9 cellular contexts compared by ENCODE assay signal in the genomic region with DNA sequence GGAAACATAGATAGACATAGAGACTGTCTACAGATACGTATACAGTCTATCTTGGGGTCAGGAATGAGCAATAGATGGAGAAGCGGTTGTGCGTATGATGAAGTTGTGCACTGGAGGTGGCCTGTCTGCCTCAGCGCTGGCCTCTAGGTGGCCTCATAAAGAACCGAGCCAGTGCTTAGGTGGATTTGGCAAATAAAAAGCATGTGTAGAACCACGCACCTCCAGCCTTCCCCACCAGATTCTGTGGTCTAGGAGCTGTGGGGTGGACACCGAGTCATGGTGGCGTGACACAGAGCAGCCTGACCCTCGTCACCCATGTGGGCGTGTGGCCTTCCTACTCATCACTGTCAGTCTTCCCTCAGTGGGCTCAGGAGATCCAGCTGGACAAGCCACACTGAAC. TPM values are rescaled to one million over a fixed set of nuclear protein-coding genes. Genes with fewer than 3 reads are reported as not detected.
A peak's percentile ranks its signal among the peaks of the same experiment; 100 is the strongest.
DNase-seq lines count a peak whose midpoint lies in the region; ATAC-seq and TF ChIP-seq lines count a peak whose summit lies in the region.
"Had no signal": no experiment of that assay in that cellular context is flagged by ENCODE, and none has a peak within 500 bp of the region (broad histone marks: within the 10 kb centered on the region; RNA-seq: fewer than 3 reads in every experiment).

No MANE protein-coding gene starts in this region.

- intact Hi-C loops in naive thymus-derived CD4-positive, alpha-beta T cell (cut with micrococcal nuclease): no loop called here

- H3K36me3 ChIP-seq in naive thymus-derived CD4-positive, alpha-beta T cell (ENCODE audit: control insufficient read depth in 2 of 3, insufficient read depth in 3 of 3, low read length in 3 of 3): peaks cover 0 to 26% (median 4%) of the 10 kb centered on the region in 3 experiments

- H3K9me3 Mint-ChIP-seq in naive thymus-derived CD4-positive, alpha-beta T cell: no peaks in the 10 kb centered on the region

- in situ Hi-C loops in astrocyte of the cerebellum (cut with HindIII; ENCODE audit: low sequenced_read_pairs): no loop called here

- H3K27me3 Mint-ChIP-seq in naive thymus-derived CD4-positive, alpha-beta T cell: no peaks in the 10 kb centered on the region

- H3K4me1 ChIP-seq in naive thymus-derived CD4-positive, alpha-beta T cell (ENCODE audit: control insufficient read depth in 2 of 2, insufficient read depth in 2 of 2, low read length in 2 of 2): peaks cover 31 to 46% of the 10 kb centered on the region in 2 donors

- DNase-seq in NCI-H146 (lab: John Stamatoyannopoulos, UW): peak; percentile 25
- no peak for DNase-seq in NCI-H146 treated with DMSO at 0.1 percent for 48 hours (lab: John Stamatoyannopoulos, UW; ENCODE audit: unreplicated experiment)
- peak; percentile 39 for DNase-seq in NCI-H2196 treated with DMSO at 0.1 percent for 48 hours (lab: John Stamatoyannopoulos, UW; ENCODE audit: unreplicated experiment)
- no peak for DNase-seq in astrocyte of the cerebellum (ENCODE audit: low read depth)
- DNase-seq in naive thymus-derived CD4-positive, alpha-beta T cell: peak in 4 of 9 donors; percentile 21 to 56 (median 40)
- DNase-seq in NCI-H1105 treated with DMSO at 0.1 percent for 48 hours (lab: John Stamatoyannopoulos, UW): no peak
- no peak for DNase-seq in NCI-H1105 (lab: John Stamatoyannopoulos, UW)

- no peaks in the 10 kb centered on the region for H3K9me3 ChIP-seq in naive thymus-derived CD4-positive, alpha-beta T cell (ENCODE audit: control insufficient read depth in 2 of 3, low read length in 3 of 3)

- no peaks in the 10 kb centered on the region for H3K27me3 ChIP-seq in naive thymus-derived CD4-positive, alpha-beta T cell (ENCODE audit: control insufficient read depth in 2 of 2, insufficient read depth in 2 of 2, low read length in 2 of 2)

- TF ChIP-seq CTCF in astrocyte of the cerebellum (IDR thresholded peaks at IDR 0.05; ENCODE audit: low read depth, low read length, missing control alignments): peak; percentile 54

- peaks cover 0 to 23% (median 0%) of the 10 kb centered on the region in 5 donors for H3K36me3 Mint-ChIP-seq in naive thymus-derived CD4-positive, alpha-beta T cell

- H3K4me3 ChIP-seq in astrocyte of the cerebellum (ENCODE audit: low read depth, low read length): no peak overlapping the region
- H3K4me3 ChIP-seq in naive thymus-derived CD4-positive, alpha-beta T cell (ENCODE audit: low read length): no peak overlapping the region

- CTCF ChIA-PET in naive thymus-derived CD4-positive, alpha-beta T cell (lab: Charles Lee): interaction anchor here (0.6 to 1.1 kb wide), 2 partner anchors 11 to 30 kb away, joined by 3 read pairs; no protein-coding TSS in a partner anchor

- peak overlapping the region; percentile 75 for H3K27ac ChIP-seq in naive thymus-derived CD4-positive, alpha-beta T cell (ENCODE audit: low read depth, low read length)
- H3K27ac ChIP-seq: C4-2B had no signal

- H3K4me1 Mint-ChIP-seq in naive thymus-derived CD4-positive, alpha-beta T cell: peaks cover 62 to 90% (median 70%) of the 10 kb centered on the region in 7 donors

- peak; percentile 48 for ATAC-seq in naive thymus-derived CD4-positive, alpha-beta T cell
- ATAC-seq in HG03460 (IDR thresholded peaks at IDR 0.05; ENCODE audit: unreplicated experiment): no peak

- peak overlapping the region; percentile 89 to 98 (median 93) for H3K27ac Mint-ChIP-seq in naive thymus-derived CD4-positive, alpha-beta T cell

- H3K4me3 Mint-ChIP-seq in naive thymus-derived CD4-positive, alpha-beta T cell: peak overlapping the region in 7 of 10 donors; percentile 9 to 84 (median 44)

- POLR2A ChIA-PET in naive thymus-derived CD4-positive, alpha-beta T cell (lab: Charles Lee): no interaction called here

RNA-seq across cellular contexts. Expression of a gene that starts 34.0 kb away (rescaled TPM):
- total RNA-seq in naive thymus-derived CD4-positive, alpha-beta T cell: 10 to 100 TPM; 66.6 to 84.3 (median 82.0) TPM
- 10 to 100 TPM; 36.1 to 52.3 TPM for polyA plus RNA-seq in naive thymus-derived CD4-positive, alpha-beta T cell

RNA-seq across cellular contexts. Expression of a gene that starts 52.5 kb away (rescaled TPM):
- 100 to 1,000 TPM in 3 of 5 experiments, 1 to 10 TPM in 2; 8.1 to 281 (median 110) TPM for total RNA-seq in naive thymus-derived CD4-positive, alpha-beta T cell
- polyA plus RNA-seq in naive thymus-derived CD4-positive, alpha-beta T cell: 100 to 1,000 TPM in 1 of 2 donors, 10 to 100 TPM in 1; 58.4 to 206 TPM

Comparison
In these comparisons a context has a peak if more than half of its experiments do, and no peak if none do; other contexts are left out.
1. DNase-seq: peak in NCI-H146 (single experiment) and NCI-H2196 treated with DMSO at 0.1 percent for 48 hours (single experiment); none in NCI-H146 treated with DMSO at 0.1 percent for 48 hours (single experiment), astrocyte of the cerebellum (single experiment), NCI-H1105 treated with DMSO at 0.1 percent for 48 hours (single experiment) and NCI-H1105 (single experiment).